Comparison of ENCODE assay signal across 2 cellular contexts in the genomic region with DNA sequence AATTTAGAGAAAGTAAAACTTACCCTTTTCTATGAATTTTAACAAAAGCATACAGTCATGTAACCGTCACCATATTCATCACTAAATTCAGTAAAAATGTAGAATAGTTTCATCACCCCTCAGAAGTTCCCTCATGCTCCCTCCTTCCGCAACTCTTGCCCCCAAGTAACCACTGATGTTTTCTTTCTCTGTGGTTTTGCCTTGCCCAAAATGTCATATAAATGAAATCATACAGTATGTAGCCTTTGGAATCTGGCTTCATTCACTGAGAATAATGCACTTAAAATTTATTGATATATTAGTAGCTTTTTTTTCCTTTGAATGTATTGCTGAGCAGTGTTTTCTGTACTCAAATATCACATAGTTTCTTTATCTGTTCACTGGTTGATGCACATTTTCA.
TF ChIP-seq lines count a peak whose summit lies in the region.

No MANE protein-coding gene starts in this region.

TF ChIP-seq in SK-N-SH, 30 proteins besides CTCF, POLR2A, EP300 and RAD21:
- TF ChIP-seq, protein P1, sequence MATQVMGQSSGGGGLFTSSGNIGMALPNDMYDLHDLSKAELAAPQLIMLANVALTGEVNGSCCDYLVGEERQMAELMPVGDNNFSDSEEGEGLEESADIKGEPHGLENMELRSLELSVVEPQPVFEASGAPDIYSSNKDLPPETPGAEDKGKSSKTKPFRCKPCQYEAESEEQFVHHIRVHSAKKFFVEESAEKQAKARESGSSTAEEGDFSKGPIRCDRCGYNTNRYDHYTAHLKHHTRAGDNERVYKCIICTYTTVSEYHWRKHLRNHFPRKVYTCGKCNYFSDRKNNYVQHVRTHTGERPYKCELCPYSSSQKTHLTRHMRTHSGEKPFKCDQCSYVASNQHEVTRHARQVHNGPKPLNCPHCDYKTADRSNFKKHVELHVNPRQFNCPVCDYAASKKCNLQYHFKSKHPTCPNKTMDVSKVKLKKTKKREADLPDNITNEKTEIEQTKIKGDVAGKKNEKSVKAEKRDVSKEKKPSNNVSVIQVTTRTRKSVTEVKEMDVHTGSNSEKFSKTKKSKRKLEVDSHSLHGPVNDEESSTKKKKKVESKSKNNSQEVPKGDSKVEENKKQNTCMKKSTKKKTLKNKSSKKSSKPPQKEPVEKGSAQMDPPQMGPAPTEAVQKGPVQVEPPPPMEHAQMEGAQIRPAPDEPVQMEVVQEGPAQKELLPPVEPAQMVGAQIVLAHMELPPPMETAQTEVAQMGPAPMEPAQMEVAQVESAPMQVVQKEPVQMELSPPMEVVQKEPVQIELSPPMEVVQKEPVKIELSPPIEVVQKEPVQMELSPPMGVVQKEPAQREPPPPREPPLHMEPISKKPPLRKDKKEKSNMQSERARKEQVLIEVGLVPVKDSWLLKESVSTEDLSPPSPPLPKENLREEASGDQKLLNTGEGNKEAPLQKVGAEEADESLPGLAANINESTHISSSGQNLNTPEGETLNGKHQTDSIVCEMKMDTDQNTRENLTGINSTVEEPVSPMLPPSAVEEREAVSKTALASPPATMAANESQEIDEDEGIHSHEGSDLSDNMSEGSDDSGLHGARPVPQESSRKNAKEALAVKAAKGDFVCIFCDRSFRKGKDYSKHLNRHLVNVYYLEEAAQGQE (IDR thresholded peaks at IDR 0.05; ENCODE audit: low read depth, low read length): no peak
- TF ChIP-seq RCOR1 (IDR thresholded peaks at IDR 0.05; ENCODE audit: low read length) (no peak), NRF1 (IDR thresholded peaks at IDR 0.05; ENCODE audit: low read depth, low read length) (no peak), FOXJ3 (CRISPR knock-in tag; IDR thresholded peaks at IDR 0.05) (no peak), TAF1 (IDR thresholded peaks at IDR 0.05; ENCODE audit: borderline replicate concordance, low read depth, low read length) (no peak), RFX5 (IDR thresholded peaks at IDR 0.05; ENCODE audit: low read length) (no peak), CHD2 (IDR thresholded peaks at IDR 0.05; ENCODE audit: low read length, partially characterized antibody) (no peak), FOXM1 (IDR thresholded peaks at IDR 0.05; ENCODE audit: low read depth) (no peak), EZH2phosphoT487 (IDR thresholded peaks at IDR 0.05; ENCODE audit: borderline replicate concordance, low read depth) (no peak), JUND (IDR thresholded peaks at IDR 0.05) (no peak)
- TF ChIP-seq, protein P2, sequence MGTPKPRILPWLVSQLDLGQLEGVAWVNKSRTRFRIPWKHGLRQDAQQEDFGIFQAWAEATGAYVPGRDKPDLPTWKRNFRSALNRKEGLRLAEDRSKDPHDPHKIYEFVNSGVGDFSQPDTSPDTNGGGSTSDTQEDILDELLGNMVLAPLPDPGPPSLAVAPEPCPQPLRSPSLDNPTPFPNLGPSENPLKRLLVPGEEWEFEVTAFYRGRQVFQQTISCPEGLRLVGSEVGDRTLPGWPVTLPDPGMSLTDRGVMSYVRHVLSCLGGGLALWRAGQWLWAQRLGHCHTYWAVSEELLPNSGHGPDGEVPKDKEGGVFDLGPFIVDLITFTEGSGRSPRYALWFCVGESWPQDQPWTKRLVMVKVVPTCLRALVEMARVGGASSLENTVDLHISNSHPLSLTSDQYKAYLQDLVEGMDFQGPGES (IDR thresholded peaks at IDR 0.05; ENCODE audit: low read depth, low read length): no peak
- TF ChIP-seq, protein P3, sequence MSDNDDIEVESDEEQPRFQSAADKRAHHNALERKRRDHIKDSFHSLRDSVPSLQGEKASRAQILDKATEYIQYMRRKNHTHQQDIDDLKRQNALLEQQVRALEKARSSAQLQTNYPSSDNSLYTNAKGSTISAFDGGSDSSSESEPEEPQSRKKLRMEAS (IDR thresholded peaks at IDR 0.05; ENCODE audit: low read depth): no peak

TF ChIP-seq in SK-N-SH treated with all-trans-retinoic acid at 6 μM for 48 hours, 23 proteins besides CTCF, POLR2A, EP300 and RAD21 (continued from another document):
- TF ChIP-seq, protein P4, sequence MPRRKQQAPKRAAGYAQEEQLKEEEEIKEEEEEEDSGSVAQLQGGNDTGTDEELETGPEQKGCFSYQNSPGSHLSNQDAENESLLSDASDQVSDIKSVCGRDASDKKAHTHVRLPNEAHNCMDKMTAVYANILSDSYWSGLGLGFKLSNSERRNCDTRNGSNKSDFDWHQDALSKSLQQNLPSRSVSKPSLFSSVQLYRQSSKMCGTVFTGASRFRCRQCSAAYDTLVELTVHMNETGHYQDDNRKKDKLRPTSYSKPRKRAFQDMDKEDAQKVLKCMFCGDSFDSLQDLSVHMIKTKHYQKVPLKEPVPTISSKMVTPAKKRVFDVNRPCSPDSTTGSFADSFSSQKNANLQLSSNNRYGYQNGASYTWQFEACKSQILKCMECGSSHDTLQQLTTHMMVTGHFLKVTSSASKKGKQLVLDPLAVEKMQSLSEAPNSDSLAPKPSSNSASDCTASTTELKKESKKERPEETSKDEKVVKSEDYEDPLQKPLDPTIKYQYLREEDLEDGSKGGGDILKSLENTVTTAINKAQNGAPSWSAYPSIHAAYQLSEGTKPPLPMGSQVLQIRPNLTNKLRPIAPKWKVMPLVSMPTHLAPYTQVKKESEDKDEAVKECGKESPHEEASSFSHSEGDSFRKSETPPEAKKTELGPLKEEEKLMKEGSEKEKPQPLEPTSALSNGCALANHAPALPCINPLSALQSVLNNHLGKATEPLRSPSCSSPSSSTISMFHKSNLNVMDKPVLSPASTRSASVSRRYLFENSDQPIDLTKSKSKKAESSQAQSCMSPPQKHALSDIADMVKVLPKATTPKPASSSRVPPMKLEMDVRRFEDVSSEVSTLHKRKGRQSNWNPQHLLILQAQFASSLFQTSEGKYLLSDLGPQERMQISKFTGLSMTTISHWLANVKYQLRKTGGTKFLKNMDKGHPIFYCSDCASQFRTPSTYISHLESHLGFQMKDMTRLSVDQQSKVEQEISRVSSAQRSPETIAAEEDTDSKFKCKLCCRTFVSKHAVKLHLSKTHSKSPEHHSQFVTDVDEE (CRISPR knock-in tag; IDR thresholded peaks at IDR 0.05): no peak
- TF ChIP-seq ZNF8 (CRISPR knock-in tag; IDR thresholded peaks at IDR 0.05): no peak
- TF ChIP-seq, protein P5, sequence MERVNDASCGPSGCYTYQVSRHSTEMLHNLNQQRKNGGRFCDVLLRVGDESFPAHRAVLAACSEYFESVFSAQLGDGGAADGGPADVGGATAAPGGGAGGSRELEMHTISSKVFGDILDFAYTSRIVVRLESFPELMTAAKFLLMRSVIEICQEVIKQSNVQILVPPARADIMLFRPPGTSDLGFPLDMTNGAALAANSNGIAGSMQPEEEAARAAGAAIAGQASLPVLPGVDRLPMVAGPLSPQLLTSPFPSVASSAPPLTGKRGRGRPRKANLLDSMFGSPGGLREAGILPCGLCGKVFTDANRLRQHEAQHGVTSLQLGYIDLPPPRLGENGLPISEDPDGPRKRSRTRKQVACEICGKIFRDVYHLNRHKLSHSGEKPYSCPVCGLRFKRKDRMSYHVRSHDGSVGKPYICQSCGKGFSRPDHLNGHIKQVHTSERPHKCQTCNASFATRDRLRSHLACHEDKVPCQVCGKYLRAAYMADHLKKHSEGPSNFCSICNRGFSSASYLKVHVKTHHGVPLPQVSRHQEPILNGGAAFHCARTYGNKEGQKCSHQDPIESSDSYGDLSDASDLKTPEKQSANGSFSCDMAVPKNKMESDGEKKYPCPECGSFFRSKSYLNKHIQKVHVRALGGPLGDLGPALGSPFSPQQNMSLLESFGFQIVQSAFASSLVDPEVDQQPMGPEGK (CRISPR knock-in tag; IDR thresholded peaks at IDR 0.05; ENCODE audit: borderline replicate concordance): no peak
- TF ChIP-seq ZNF565 (CRISPR knock-in tag; conservative IDR thresholded peaks at IDR 0.05; ENCODE audit: low read depth): no peak
- TF ChIP-seq PPARA (CRISPR knock-in tag; IDR thresholded peaks at IDR 0.05; ENCODE audit: borderline replicate concordance): no peak
- no peak for TF ChIP-seq ZNF70 (CRISPR knock-in tag; IDR thresholded peaks at IDR 0.05)
- no peak for TF ChIP-seq TCF4 (CRISPR knock-in tag; IDR thresholded peaks at IDR 0.05; ENCODE audit: borderline replicate concordance)
- TF ChIP-seq, protein P6, sequence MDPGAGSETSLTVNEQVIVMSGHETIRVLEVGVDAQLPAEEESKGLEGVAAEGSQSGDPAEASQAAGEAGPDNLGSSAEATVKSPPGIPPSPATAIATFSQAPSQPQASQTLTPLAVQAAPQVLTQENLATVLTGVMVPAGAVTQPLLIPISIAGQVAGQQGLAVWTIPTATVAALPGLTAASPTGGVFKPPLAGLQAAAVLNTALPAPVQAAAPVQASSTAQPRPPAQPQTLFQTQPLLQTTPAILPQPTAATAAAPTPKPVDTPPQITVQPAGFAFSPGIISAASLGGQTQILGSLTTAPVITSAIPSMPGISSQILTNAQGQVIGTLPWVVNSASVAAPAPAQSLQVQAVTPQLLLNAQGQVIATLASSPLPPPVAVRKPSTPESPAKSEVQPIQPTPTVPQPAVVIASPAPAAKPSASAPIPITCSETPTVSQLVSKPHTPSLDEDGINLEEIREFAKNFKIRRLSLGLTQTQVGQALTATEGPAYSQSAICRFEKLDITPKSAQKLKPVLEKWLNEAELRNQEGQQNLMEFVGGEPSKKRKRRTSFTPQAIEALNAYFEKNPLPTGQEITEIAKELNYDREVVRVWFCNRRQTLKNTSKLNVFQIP (CRISPR knock-in tag; IDR thresholded peaks at IDR 0.05; ENCODE audit: borderline replicate concordance, low read depth): no peak
- no peak for TF ChIP-seq ZFP30 (CRISPR knock-in tag; IDR thresholded peaks at IDR 0.05)
- TF ChIP-seq GLIS3 (CRISPR knock-in tag; IDR thresholded peaks at IDR 0.05): no peak
